ENCODE assay signal across 8 cellular contexts in the genomic region with DNA sequence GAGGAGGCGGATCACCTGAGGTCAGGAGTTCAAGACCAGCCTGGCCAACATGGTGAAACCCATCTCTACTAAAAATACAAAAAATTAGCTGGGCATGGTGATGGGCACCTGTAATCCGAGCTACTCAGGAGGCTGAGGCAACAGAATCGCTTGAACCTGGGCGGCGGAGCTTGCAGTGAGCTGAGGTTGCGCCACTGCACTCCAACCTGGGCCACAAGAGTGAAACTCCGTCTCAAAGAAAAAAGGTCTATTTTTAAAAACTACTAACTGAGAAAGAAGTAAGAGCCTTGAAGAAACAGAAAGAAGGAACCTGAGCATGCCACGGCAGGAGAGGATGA.
DNase-seq lines count a peak whose midpoint lies in the region; ATAC-seq, FAIRE-seq and TF ChIP-seq lines count a peak whose summit lies in the region.
"Not testable (repeated sequence)": the region's sequence is repeated elsewhere in the genome, so short reads cannot be mapped to it uniquely, and the experiment has no call there.

No MANE protein-coding gene starts in this region.

- peak overlapping the region; percentile 46 for H3K4me3 ChIP-seq in GM06990 (replicated peaks; ENCODE audit: low read depth, low read length)
- not testable (repeated sequence) for H3K4me3 ChIP-seq in SJSA1; H1 (ENCODE audit: extremely low read depth in 1 of 4, insufficient read depth in 2 of 4, low read depth in 3 of 4, low read length in 4 of 4)

- H2BK12ac ChIP-seq in H1 (ENCODE audit: low read depth, low read length), result not testable (repeated sequence)

- not testable (repeated sequence) for H3K56ac ChIP-seq in H1 (replicated peaks; ENCODE audit: insufficient read length, low read depth, low read length)

- CTCF ChIA-PET in H1 (lab: Charles Lee; ENCODE audit: partially characterized antibody), result interaction anchor here (1.4 kb wide), 1 partner anchor 11 kb away, joined by 3 read pairs; no protein-coding TSS in a partner anchor

- not testable (repeated sequence) for H3K27me3 ChIP-seq in GM06990 (replicated peaks; ENCODE audit: control insufficient read depth, insufficient read depth, low read length); SJSA1 (replicated peaks); H1 (replicated peaks in 1 of 4; ENCODE audit: control insufficient read depth in 3 of 4, extremely low read depth in 1 of 4, insufficient read depth in 3 of 4, low read length in 3 of 4)

- TF ChIP-seq RAD21 in H1 (IDR thresholded peaks at IDR 0.05 in 1 of 2, conservative IDR thresholded peaks at IDR 0.05 in 1 of 2; ENCODE audit: low read depth in 2 of 2, low read length in 2 of 2), result not testable (repeated sequence)

- H3K4me1 ChIP-seq in SJSA1 (replicated peaks), result peaks cover 25% of the 10 kb centered on the region
- not testable (repeated sequence) for H3K4me1 ChIP-seq in H1 (replicated peaks in 1 of 4; ENCODE audit: control insufficient read depth in 3 of 4, insufficient read depth in 4 of 4, low read length in 3 of 4)

- POLR2A ChIA-PET in H1 (lab: Charles Lee; ENCODE audit: partially characterized antibody), result not testable (repeated sequence)

- H3K4me1 Mint-ChIP-seq in activated T-helper 1 cell treated with anti-CD3 and anti-CD28 coated beads, Interleukin-12 subunit alpha, Interleukin-12 subunit beta, Interleukin-2, Interleukin-4 antibody, amounts not matched to agents 30 ng/mL and 10 ng/mL and 1 ng/mL, durations not matched to agents 14 hours and 24 hours and 36 hours (ENCODE audit: low read depth), result peaks cover 26% of the 10 kb centered on the region
- not testable (repeated sequence) for H3K4me1 Mint-ChIP-seq in memory B cell
- peaks cover 30% of the 10 kb centered on the region for H3K4me1 Mint-ChIP-seq in stimulated activated memory B cell treated with anti-CD40 and anti-IgM and Interleukin-4, amounts not matched to agents 10 μg/mL and 1 μg/mL and 100 μg/mL, for 72 hours

- not testable (repeated sequence) for TF ChIP-seq POLR2A in H1 (IDR thresholded peaks at IDR 0.05; ENCODE audit: control extremely low read depth in 1 of 2, low read depth in 2 of 2, low read length in 2 of 2)

- not testable (repeated sequence) for TF ChIP-seq EP300 in H1 (IDR thresholded peaks at IDR 0.05; ENCODE audit: borderline replicate concordance in 1 of 2, low read depth in 2 of 2, low read length in 2 of 2)

- ATAC-seq in GM19455 (IDR thresholded peaks at IDR 0.05; ENCODE audit: unreplicated experiment), result peak; percentile 50
- ATAC-seq in HG02610 (IDR thresholded peaks at IDR 0.05; ENCODE audit: unreplicated experiment), result peak; percentile 31
- peak; percentile 5 for ATAC-seq in memory B cell (ENCODE audit: low read depth)
- peak; percentile 7 for ATAC-seq in stimulated activated memory B cell treated with anti-CD40 and anti-IgM and Interleukin-4, amounts not matched to agents 10 μg/mL and 1 μg/mL and 100 μg/mL, for 72 hours

- H2BK20ac ChIP-seq in H1 (ENCODE audit: low read length), result not testable (repeated sequence)

- H3K79me1 ChIP-seq in H1 (ENCODE audit: low read depth, low read length), result not testable (repeated sequence)

- 92% methylated on average over 8 of the region's 8 CpGs; no CpG with 5 or more reads in 1 of the 2 experiments for WGBS in H1 (ENCODE audit: extremely low coverage in 1 of 2, insufficient coverage in 1 of 2, insufficient read length in 1 of 2, insufficient replicate concordance in 2 of 2, low coverage in 1 of 2, low lambda C conversion rate in 2 of 2, missing lambda C conversion rate in 1 of 2), 2 experiments

- not testable (repeated sequence) for H4K5ac ChIP-seq in H1 (ENCODE audit: insufficient read length, low read depth, low read length)

- H3K27ac Mint-ChIP-seq in activated T-helper 1 cell treated with anti-CD3 and anti-CD28 coated beads, Interleukin-12 subunit alpha, Interleukin-12 subunit beta, Interleukin-2, Interleukin-4 antibody, amounts not matched to agents 30 ng/mL and 10 ng/mL and 1 ng/mL, durations not matched to agents 14 hours and 24 hours and 36 hours, result peak overlapping the region; percentile 48
- H3K27ac Mint-ChIP-seq in memory B cell, result not testable (repeated sequence)
- H3K27ac Mint-ChIP-seq in stimulated activated memory B cell treated with anti-CD40 and anti-IgM and Interleukin-4, amounts not matched to agents 10 μg/mL and 1 μg/mL and 100 μg/mL, for 72 hours, result peak overlapping the region; percentile 93

- peak overlapping the region; percentile 75 for H3K27ac ChIP-seq in SJSA1
- H3K27ac ChIP-seq in H1 (ENCODE audit: low read depth, low read length), result not testable (repeated sequence)

- not testable (repeated sequence) for H3K23ac ChIP-seq in H1 (ENCODE audit: insufficient read length)

- not testable (repeated sequence) for H3K23me2 ChIP-seq in H1 (ENCODE audit: low read depth, low read length)

- H2AK5ac ChIP-seq in H1 (ENCODE audit: low read depth, low read length), result not testable (repeated sequence)

- H3K4me3 Mint-ChIP-seq in activated T-helper 1 cell treated with anti-CD3 and anti-CD28 coated beads, Interleukin-12 subunit alpha, Interleukin-12 subunit beta, Interleukin-2, Interleukin-4 antibody, amounts not matched to agents 30 ng/mL and 10 ng/mL and 1 ng/mL, durations not matched to agents 14 hours and 24 hours and 36 hours; memory B cell: not testable (repeated sequence)
- H3K4me3 Mint-ChIP-seq in stimulated activated memory B cell treated with anti-CD40 and anti-IgM and Interleukin-4, amounts not matched to agents 10 μg/mL and 1 μg/mL and 100 μg/mL, for 72 hours, result peak overlapping the region; percentile 49

- H3K27me3 Mint-ChIP-seq in activated T-helper 1 cell treated with anti-CD3 and anti-CD28 coated beads, Interleukin-12 subunit alpha, Interleukin-12 subunit beta, Interleukin-2, Interleukin-4 antibody, amounts not matched to agents 30 ng/mL and 10 ng/mL and 1 ng/mL, durations not matched to agents 14 hours and 24 hours and 36 hours (ENCODE audit: insufficient read depth), result not testable (repeated sequence)
- peaks cover 14% of the 10 kb centered on the region for H3K27me3 Mint-ChIP-seq in memory B cell
- H3K27me3 Mint-ChIP-seq in stimulated activated memory B cell treated with anti-CD40 and anti-IgM and Interleukin-4, amounts not matched to agents 10 μg/mL and 1 μg/mL and 100 μg/mL, for 72 hours, result peaks cover 51% of the 10 kb centered on the region

- not testable (repeated sequence) for H3K36me3 Mint-ChIP-seq in activated T-helper 1 cell treated with anti-CD3 and anti-CD28 coated beads, Interleukin-12 subunit alpha, Interleukin-12 subunit beta, Interleukin-2, Interleukin-4 antibody, amounts not matched to agents 30 ng/mL and 10 ng/mL and 1 ng/mL, durations not matched to agents 14 hours and 24 hours and 36 hours (ENCODE audit: low read depth); memory B cell; stimulated activated memory B cell treated with anti-CD40 and anti-IgM and Interleukin-4, amounts not matched to agents 10 μg/mL and 1 μg/mL and 100 μg/mL, for 72 hours

- not testable (repeated sequence) for H3K9me3 ChIP-seq in SJSA1 (replicated peaks); H1 (ENCODE audit: insufficient read depth in 2 of 2, low read depth in 1 of 2, low read length in 1 of 2)

- not testable (repeated sequence) for H2BK15ac ChIP-seq in H1 (ENCODE audit: low read length)

- not testable (repeated sequence) for H3K4me2 ChIP-seq in H1 (ENCODE audit: insufficient read depth in 1 of 2, low read depth in 2 of 2, low read length in 2 of 2)

- intact Hi-C loops in activated T-helper 1 cell treated with anti-CD3 and anti-CD28 coated beads, Interleukin-12 subunit alpha, Interleukin-12 subunit beta, Interleukin-2, Interleukin-4 antibody, amounts not matched to agents 30 ng/mL and 10 ng/mL and 1 ng/mL, durations not matched to agents 14 hours and 24 hours and 36 hours (cut with micrococcal nuclease), result loop anchor here (5.0 kb wide), 1 partner anchor 33 kb away; no protein-coding TSS in a partner anchor

- not testable (repeated sequence) for TF ChIP-seq CTCF in GM06990 (IDR thresholded peaks at IDR 0.05; ENCODE audit: insufficient read depth, low read length, poor library complexity, severe bottlenecking); H1 (IDR thresholded peaks at IDR 0.05; ENCODE audit: control extremely low read depth in 1 of 3, insufficient read depth in 1 of 3, low read depth in 1 of 3, low read length in 3 of 3)

- H4K20me1 ChIP-seq in H1 (replicated peaks in 1 of 2; ENCODE audit: control insufficient read depth in 1 of 2, insufficient read depth in 2 of 2, low read length in 2 of 2), result not testable (repeated sequence)

- H2BK5ac ChIP-seq in H1 (ENCODE audit: low read depth, low read length), result not testable (repeated sequence)

- H3K18ac ChIP-seq in H1 (ENCODE audit: extremely low read depth, low read length), result not testable (repeated sequence)

- H3K79me2 ChIP-seq in H1 (ENCODE audit: control insufficient read depth in 1 of 2, insufficient read depth in 2 of 2, low read length in 2 of 2), result not testable (repeated sequence)

- H3K9me3 Mint-ChIP-seq in activated T-helper 1 cell treated with anti-CD3 and anti-CD28 coated beads, Interleukin-12 subunit alpha, Interleukin-12 subunit beta, Interleukin-2, Interleukin-4 antibody, amounts not matched to agents 30 ng/mL and 10 ng/mL and 1 ng/mL, durations not matched to agents 14 hours and 24 hours and 36 hours; memory B cell; stimulated activated memory B cell treated with anti-CD40 and anti-IgM and Interleukin-4, amounts not matched to agents 10 μg/mL and 1 μg/mL and 100 μg/mL, for 72 hours: not testable (repeated sequence)

- H3K14ac ChIP-seq in H1 (ENCODE audit: insufficient read length), result not testable (repeated sequence)

- not testable (repeated sequence) for H4K91ac ChIP-seq in H1 (replicated peaks; ENCODE audit: insufficient read length, low read length)

- H4K8ac ChIP-seq in H1 (ENCODE audit: extremely low read depth, insufficient read depth, low read length), result not testable (repeated sequence)

- peak overlapping the region; percentile 70; the same call in 1 of the 2 replicates for H2AFZ ChIP-seq in H1 (ENCODE audit: low read length)

- not testable (repeated sequence) for H3K4ac ChIP-seq in H1 (replicated peaks; ENCODE audit: insufficient read length, low read depth, low read length)

- not testable (repeated sequence) for H3K9ac ChIP-seq in H1 (replicated peaks in 1 of 4; ENCODE audit: extremely low read depth in 1 of 4, low read depth in 3 of 4, low read length in 3 of 4)

- not testable (repeated sequence) for FAIRE-seq in H1 (lab: Jason Lieb, UNC)

- H3K36me3 ChIP-seq in GM06990 (ENCODE audit: control insufficient read depth, insufficient read depth, low read length); SJSA1; H1 (ENCODE audit: control insufficient read depth in 2 of 4, insufficient read depth in 4 of 4, low read length in 3 of 4): not testable (repeated sequence)

- not testable (repeated sequence) for DNase-seq in GM06990 (ENCODE audit: extremely low read depth, insufficient read length); SJSA1 (ENCODE audit: low read depth in 1 of 2, low spot score in 2 of 2); activated T-helper 1 cell treated with anti-CD3 and anti-CD28 coated beads, Interleukin-12 subunit alpha, Interleukin-12 subunit beta, Interleukin-2, Interleukin-4 antibody, amounts not matched to agents 30 ng/mL and 10 ng/mL and 1 ng/mL, durations not matched to agents 14 hours and 24 hours and 36 hours (ENCODE audit: low spot score); H1 (ENCODE audit: low read depth in 1 of 2, low spot score in 2 of 2); memory B cell (ENCODE audit: low spot score in 2 of 2)

- not testable (repeated sequence) for H2BK120ac ChIP-seq in H1 (replicated peaks; ENCODE audit: low read depth, low read length)
